Comparison of ENCODE assay signal across 1 cellular context in the genomic region with DNA sequence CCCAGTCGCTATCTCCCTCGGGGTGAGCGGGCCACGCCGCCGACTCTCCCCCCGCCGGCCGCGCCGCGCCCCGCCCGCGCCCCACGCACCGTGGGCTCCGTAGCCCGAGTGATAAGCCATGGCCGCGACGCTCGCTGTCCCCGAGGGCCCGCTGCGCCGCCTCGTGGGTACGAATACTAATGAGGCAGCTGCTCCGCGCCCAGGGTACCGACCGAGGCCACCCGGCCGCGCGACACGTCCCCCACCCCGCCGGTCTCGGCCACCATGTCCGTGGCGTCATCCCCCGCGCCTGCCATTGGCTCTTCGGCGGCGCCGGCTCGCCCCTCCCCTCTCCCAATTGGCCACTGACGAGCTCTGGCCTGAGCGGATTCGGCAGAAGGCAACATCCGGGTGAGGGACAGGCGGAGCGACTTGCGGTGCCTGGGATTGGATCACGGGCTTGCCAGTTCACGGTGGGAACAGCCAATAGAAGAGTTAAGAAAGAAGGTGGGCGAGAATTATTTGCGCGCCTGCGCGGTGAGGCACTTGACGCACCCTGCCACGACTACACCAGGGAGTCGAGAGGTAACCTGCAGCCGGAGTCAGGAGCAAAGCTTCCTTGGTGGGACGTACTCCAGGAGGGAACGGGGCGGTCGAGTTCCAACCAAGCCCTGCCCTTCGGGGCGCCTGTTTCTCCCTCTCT.
A peak's percentile ranks its signal among the peaks of the same experiment; 100 is the strongest.
TF ChIP-seq lines count a peak whose summit lies in the region.

A gene with protein sequence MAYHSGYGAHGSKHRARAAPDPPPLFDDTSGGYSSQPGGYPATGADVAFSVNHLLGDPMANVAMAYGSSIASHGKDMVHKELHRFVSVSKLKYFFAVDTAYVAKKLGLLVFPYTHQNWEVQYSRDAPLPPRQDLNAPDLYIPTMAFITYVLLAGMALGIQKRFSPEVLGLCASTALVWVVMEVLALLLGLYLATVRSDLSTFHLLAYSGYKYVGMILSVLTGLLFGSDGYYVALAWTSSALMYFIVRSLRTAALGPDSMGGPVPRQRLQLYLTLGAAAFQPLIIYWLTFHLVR (minus strand): TSS at position 278 of the 682 bp plus-strand sequence. CDS start 158 bp downstream, at position 120.

TF ChIP-seq in WTC11, 78 proteins besides CTCF, POLR2A, EP300 and RAD21 (continued from another document and continues in another):
- TF ChIP-seq, protein P1, sequence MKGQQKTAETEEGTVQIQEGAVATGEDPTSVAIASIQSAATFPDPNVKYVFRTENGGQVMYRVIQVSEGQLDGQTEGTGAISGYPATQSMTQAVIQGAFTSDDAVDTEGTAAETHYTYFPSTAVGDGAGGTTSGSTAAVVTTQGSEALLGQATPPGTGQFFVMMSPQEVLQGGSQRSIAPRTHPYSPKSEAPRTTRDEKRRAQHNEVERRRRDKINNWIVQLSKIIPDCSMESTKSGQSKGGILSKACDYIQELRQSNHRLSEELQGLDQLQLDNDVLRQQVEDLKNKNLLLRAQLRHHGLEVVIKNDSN (CRISPR knock-in tag; IDR thresholded peaks at IDR 0.05), result no peak
- TF ChIP-seq ZNF263 (CRISPR knock-in tag; IDR thresholded peaks at IDR 0.05; ENCODE audit: low read depth), result no peak
- TF ChIP-seq, protein P2, sequence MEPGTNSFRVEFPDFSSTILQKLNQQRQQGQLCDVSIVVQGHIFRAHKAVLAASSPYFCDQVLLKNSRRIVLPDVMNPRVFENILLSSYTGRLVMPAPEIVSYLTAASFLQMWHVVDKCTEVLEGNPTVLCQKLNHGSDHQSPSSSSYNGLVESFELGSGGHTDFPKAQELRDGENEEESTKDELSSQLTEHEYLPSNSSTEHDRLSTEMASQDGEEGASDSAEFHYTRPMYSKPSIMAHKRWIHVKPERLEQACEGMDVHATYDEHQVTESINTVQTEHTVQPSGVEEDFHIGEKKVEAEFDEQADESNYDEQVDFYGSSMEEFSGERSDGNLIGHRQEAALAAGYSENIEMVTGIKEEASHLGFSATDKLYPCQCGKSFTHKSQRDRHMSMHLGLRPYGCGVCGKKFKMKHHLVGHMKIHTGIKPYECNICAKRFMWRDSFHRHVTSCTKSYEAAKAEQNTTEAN (CRISPR knock-in tag; IDR thresholded peaks at IDR 0.05), result no peak
- TF ChIP-seq GRHL2 (CRISPR knock-in tag; IDR thresholded peaks at IDR 0.05; ENCODE audit: insufficient replicate concordance, severe bottlenecking), result no peak
- TF ChIP-seq GABPB1 (CRISPR knock-in tag; IDR thresholded peaks at IDR 0.05), result no peak; the same call in 1 of the 2 replicates
- TF ChIP-seq, protein P3, sequence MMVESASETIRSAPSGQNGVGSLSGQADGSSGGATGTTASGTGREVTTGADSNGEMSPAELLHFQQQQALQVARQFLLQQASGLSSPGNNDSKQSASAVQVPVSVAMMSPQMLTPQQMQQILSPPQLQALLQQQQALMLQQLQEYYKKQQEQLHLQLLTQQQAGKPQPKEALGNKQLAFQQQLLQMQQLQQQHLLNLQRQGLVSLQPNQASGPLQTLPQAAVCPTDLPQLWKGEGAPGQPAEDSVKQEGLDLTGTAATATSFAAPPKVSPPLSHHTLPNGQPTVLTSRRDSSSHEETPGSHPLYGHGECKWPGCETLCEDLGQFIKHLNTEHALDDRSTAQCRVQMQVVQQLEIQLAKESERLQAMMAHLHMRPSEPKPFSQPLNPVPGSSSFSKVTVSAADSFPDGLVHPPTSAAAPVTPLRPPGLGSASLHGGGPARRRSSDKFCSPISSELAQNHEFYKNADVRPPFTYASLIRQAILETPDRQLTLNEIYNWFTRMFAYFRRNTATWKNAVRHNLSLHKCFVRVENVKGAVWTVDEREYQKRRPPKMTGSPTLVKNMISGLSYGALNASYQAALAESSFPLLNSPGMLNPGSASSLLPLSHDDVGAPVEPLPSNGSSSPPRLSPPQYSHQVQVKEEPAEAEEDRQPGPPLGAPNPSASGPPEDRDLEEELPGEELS (CRISPR knock-in tag; IDR thresholded peaks at IDR 0.05), result peak; percentile 69; the same call in 1 of the 2 replicates
- TF ChIP-seq FOXP1 (CRISPR knock-in tag; IDR thresholded peaks at IDR 0.05; ENCODE audit: borderline replicate concordance), result 0 out of 2 replicates have a peak, but pooled peaks have one; percentile 37
- TF ChIP-seq, protein P4, sequence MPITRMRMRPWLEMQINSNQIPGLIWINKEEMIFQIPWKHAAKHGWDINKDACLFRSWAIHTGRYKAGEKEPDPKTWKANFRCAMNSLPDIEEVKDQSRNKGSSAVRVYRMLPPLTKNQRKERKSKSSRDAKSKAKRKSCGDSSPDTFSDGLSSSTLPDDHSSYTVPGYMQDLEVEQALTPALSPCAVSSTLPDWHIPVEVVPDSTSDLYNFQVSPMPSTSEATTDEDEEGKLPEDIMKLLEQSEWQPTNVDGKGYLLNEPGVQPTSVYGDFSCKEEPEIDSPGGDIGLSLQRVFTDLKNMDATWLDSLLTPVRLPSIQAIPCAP (CRISPR knock-in tag; IDR thresholded peaks at IDR 0.05), result no peak
- TF ChIP-seq SMAD3 (CRISPR knock-in tag; IDR thresholded peaks at IDR 0.05; ENCODE audit: borderline replicate concordance), result no peak
- TF ChIP-seq MYBL2 (CRISPR knock-in tag; IDR thresholded peaks at IDR 0.05), result no peak
- no peak for TF ChIP-seq ZNF232 (CRISPR knock-in tag; IDR thresholded peaks at IDR 0.05)
- no peak for TF ChIP-seq SOX15 (CRISPR knock-in tag; IDR thresholded peaks at IDR 0.05)
- TF ChIP-seq, protein P5, sequence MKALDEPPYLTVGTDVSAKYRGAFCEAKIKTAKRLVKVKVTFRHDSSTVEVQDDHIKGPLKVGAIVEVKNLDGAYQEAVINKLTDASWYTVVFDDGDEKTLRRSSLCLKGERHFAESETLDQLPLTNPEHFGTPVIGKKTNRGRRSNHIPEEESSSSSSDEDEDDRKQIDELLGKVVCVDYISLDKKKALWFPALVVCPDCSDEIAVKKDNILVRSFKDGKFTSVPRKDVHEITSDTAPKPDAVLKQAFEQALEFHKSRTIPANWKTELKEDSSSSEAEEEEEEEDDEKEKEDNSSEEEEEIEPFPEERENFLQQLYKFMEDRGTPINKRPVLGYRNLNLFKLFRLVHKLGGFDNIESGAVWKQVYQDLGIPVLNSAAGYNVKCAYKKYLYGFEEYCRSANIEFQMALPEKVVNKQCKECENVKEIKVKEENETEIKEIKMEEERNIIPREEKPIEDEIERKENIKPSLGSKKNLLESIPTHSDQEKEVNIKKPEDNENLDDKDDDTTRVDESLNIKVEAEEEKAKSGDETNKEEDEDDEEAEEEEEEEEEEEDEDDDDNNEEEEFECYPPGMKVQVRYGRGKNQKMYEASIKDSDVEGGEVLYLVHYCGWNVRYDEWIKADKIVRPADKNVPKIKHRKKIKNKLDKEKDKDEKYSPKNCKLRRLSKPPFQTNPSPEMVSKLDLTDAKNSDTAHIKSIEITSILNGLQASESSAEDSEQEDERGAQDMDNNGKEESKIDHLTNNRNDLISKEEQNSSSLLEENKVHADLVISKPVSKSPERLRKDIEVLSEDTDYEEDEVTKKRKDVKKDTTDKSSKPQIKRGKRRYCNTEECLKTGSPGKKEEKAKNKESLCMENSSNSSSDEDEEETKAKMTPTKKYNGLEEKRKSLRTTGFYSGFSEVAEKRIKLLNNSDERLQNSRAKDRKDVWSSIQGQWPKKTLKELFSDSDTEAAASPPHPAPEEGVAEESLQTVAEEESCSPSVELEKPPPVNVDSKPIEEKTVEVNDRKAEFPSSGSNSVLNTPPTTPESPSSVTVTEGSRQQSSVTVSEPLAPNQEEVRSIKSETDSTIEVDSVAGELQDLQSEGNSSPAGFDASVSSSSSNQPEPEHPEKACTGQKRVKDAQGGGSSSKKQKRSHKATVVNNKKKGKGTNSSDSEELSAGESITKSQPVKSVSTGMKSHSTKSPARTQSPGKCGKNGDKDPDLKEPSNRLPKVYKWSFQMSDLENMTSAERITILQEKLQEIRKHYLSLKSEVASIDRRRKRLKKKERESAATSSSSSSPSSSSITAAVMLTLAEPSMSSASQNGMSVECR (CRISPR knock-in tag; IDR thresholded peaks at IDR 0.05; ENCODE audit: borderline replicate concordance), result 0 out of 2 replicates have a peak, but pooled peaks have one; percentile 34
- no peak for TF ChIP-seq ESRRA (CRISPR knock-in tag; IDR thresholded peaks at IDR 0.05; ENCODE audit: borderline replicate concordance)
- TF ChIP-seq ETV6 (CRISPR knock-in tag; IDR thresholded peaks at IDR 0.05), result no peak; the same call in 1 of the 2 replicates
- no peak for TF ChIP-seq TP53 (CRISPR knock-in tag; IDR thresholded peaks at IDR 0.05)
- TF ChIP-seq CBFB (CRISPR knock-in tag; IDR thresholded peaks at IDR 0.05; ENCODE audit: low read depth), result no peak
- TF ChIP-seq, protein P6, sequence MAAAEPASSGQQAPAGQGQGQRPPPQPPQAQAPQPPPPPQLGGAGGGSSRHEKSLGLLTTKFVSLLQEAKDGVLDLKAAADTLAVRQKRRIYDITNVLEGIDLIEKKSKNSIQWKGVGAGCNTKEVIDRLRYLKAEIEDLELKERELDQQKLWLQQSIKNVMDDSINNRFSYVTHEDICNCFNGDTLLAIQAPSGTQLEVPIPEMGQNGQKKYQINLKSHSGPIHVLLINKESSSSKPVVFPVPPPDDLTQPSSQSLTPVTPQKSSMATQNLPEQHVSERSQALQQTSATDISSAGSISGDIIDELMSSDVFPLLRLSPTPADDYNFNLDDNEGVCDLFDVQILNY (CRISPR knock-in tag; IDR thresholded peaks at IDR 0.05), result no peak
- no peak for TF ChIP-seq ZBTB21 (CRISPR knock-in tag; IDR thresholded peaks at IDR 0.05; ENCODE audit: borderline replicate concordance)
- peak; percentile 78; the same call in 1 of the 2 replicates for TF ChIP-seq JUN (CRISPR knock-in tag; IDR thresholded peaks at IDR 0.05)
- TF ChIP-seq ATF1 (CRISPR knock-in tag; IDR thresholded peaks at IDR 0.05), result no peak
- no peak; the same call in 1 of the 2 replicates for TF ChIP-seq TEAD1 (CRISPR knock-in tag; IDR thresholded peaks at IDR 0.05)
- TF ChIP-seq ZNF317 (CRISPR knock-in tag; IDR thresholded peaks at IDR 0.05; ENCODE audit: borderline replicate concordance, low read depth), result no peak
- TF ChIP-seq JAZF1 (CRISPR knock-in tag; IDR thresholded peaks at IDR 0.05), result no peak
- no peak for TF ChIP-seq ZNF396 (CRISPR knock-in tag; IDR thresholded peaks at IDR 0.05; ENCODE audit: borderline replicate concordance)
- TF ChIP-seq NFYB (CRISPR knock-in tag; conservative IDR thresholded peaks at IDR 0.05; ENCODE audit: low read depth), result peak; percentile 98
- TF ChIP-seq PRRX2 (CRISPR knock-in tag; IDR thresholded peaks at IDR 0.05), result no peak
- TF ChIP-seq, protein P7, sequence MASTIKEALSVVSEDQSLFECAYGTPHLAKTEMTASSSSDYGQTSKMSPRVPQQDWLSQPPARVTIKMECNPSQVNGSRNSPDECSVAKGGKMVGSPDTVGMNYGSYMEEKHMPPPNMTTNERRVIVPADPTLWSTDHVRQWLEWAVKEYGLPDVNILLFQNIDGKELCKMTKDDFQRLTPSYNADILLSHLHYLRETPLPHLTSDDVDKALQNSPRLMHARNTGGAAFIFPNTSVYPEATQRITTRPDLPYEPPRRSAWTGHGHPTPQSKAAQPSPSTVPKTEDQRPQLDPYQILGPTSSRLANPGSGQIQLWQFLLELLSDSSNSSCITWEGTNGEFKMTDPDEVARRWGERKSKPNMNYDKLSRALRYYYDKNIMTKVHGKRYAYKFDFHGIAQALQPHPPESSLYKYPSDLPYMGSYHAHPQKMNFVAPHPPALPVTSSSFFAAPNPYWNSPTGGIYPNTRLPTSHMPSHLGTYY (CRISPR knock-in tag; IDR thresholded peaks at IDR 0.05), result no peak
- TF ChIP-seq, protein P8, sequence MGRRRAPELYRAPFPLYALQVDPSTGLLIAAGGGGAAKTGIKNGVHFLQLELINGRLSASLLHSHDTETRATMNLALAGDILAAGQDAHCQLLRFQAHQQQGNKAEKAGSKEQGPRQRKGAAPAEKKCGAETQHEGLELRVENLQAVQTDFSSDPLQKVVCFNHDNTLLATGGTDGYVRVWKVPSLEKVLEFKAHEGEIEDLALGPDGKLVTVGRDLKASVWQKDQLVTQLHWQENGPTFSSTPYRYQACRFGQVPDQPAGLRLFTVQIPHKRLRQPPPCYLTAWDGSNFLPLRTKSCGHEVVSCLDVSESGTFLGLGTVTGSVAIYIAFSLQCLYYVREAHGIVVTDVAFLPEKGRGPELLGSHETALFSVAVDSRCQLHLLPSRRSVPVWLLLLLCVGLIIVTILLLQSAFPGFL (CRISPR knock-in tag; IDR thresholded peaks at IDR 0.05; ENCODE audit: borderline replicate concordance), result no peak
- TF ChIP-seq, protein P9, sequence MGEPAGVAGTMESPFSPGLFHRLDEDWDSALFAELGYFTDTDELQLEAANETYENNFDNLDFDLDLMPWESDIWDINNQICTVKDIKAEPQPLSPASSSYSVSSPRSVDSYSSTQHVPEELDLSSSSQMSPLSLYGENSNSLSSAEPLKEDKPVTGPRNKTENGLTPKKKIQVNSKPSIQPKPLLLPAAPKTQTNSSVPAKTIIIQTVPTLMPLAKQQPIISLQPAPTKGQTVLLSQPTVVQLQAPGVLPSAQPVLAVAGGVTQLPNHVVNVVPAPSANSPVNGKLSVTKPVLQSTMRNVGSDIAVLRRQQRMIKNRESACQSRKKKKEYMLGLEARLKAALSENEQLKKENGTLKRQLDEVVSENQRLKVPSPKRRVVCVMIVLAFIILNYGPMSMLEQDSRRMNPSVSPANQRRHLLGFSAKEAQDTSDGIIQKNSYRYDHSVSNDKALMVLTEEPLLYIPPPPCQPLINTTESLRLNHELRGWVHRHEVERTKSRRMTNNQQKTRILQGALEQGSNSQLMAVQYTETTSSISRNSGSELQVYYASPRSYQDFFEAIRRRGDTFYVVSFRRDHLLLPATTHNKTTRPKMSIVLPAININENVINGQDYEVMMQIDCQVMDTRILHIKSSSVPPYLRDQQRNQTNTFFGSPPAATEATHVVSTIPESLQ (CRISPR knock-in tag; IDR thresholded peaks at IDR 0.05), result no peak
- TF ChIP-seq SP1 (CRISPR knock-in tag; conservative IDR thresholded peaks at IDR 0.05), result peak; percentile 78
- TF ChIP-seq, protein P10, sequence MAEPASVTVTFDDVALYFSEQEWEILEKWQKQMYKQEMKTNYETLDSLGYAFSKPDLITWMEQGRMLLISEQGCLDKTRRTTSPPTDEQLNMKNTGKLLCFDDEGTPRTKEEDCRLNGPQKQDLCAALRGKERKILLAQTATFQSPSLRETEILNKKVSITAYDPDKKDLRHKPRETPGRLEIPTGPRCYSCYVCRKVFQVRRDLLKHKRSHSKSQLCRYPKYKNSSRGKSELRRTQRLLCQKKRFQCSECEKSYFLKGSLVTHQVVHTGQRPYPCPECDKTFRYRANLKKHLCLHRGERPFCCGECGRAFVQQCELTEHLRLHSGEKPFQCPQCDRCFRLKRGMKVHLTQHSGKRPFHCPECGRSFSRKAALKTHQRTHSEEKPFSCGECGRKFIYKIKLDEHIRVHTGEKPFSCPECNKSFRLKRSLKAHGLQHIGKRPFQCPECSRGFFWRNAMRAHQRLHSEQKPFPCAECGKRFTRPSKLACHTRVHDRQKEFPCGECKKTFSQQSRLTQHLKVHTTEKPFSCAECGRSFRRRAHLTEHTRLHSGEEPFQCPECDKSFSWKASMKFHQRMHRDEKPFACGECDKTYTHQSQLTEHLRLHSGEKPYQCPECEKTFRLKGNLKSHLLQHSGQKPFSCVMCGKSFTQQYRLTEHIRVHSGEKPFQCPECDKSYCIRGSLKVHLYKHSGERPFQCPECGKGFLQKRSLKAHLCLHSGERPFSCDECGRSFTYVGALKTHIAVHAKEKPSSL (CRISPR knock-in tag; conservative IDR thresholded peaks at IDR 0.05), result no peak
- TF ChIP-seq NFE2L1 (CRISPR knock-in tag; IDR thresholded peaks at IDR 0.05), result no peak
- TF ChIP-seq, protein P11, sequence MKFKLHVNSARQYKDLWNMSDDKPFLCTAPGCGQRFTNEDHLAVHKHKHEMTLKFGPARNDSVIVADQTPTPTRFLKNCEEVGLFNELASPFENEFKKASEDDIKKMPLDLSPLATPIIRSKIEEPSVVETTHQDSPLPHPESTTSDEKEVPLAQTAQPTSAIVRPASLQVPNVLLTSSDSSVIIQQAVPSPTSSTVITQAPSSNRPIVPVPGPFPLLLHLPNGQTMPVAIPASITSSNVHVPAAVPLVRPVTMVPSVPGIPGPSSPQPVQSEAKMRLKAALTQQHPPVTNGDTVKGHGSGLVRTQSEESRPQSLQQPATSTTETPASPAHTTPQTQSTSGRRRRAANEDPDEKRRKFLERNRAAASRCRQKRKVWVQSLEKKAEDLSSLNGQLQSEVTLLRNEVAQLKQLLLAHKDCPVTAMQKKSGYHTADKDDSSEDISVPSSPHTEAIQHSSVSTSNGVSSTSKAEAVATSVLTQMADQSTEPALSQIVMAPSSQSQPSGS (CRISPR knock-in tag; IDR thresholded peaks at IDR 0.05; ENCODE audit: borderline replicate concordance, low read depth), result no peak
- TF ChIP-seq HMGA2 (CRISPR knock-in tag; IDR thresholded peaks at IDR 0.05), result 0 out of 2 replicates have a peak, but pooled peaks have one; percentile 4
